In the genomic region with DNA sequence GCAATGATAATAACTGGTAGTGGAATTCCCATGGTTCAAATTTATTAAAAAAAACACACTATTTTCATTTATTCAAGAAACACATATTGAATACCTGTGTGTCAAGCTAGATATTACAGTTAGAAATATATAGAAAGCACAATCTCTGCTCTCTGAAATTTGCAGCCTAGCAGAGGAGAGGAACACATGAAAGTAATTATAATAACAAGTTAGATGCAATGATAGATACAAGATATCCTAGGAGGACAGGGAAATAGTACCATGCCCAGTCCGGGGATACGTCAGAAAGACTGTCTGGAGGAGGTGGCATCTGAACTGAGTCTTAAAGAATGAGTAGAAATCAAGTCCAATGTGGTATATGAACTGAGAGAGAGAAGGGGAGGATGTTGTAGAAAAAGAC, we compare ENCODE assay signal across 7 cellular contexts.
"Had no signal": no experiment of that assay in that cellular context is flagged by ENCODE, and none has a peak within 500 bp of the region (broad histone marks: within the 10 kb centered on the region; RNA-seq: fewer than 3 reads in every experiment).

No MANE protein-coding gene starts in this region.

- ATAC-seq: GM23338, K562 had no signal

- DNase-seq: H9, HCEC 1CT, IMR-90, KG1 had no signal

- H3K27ac ChIP-seq: HL-60 had no signal

- H3K4me3 ChIP-seq: GM23338, K562 had no signal

- H3K4me2 ChIP-seq: GM23338 had no signal
